8 cellular contexts compared by ENCODE assay signal in genomic region chr1:150321826-150322166, GRCh38. TPM values are rescaled to one million over a fixed set of nuclear protein-coding genes. Genes with fewer than 3 reads are reported as not detected.
DNase-seq lines count a peak whose midpoint lies in the region; ATAC-seq, FAIRE-seq and TF ChIP-seq lines count a peak whose summit lies in the region.

No MANE protein-coding gene starts in this region.

- peaks cover 27% of the 10 kb centered on the region for H3K4me1 Mint-ChIP-seq in activated CD4-positive, alpha-beta memory T cell treated with anti-CD3 and anti-CD28 coated beads for 36 hours (ENCODE audit: low read depth)

- no peaks in the 10 kb centered on the region for H3K27me3 ChIP-seq in SK-N-SH (ENCODE audit: insufficient read depth)
- no peaks in the 10 kb centered on the region for H3K27me3 ChIP-seq in spleen (replicated peaks in 1 of 7)

- H3F3A ChIP-seq in SK-N-SH (replicated peaks; ENCODE audit: insufficient read depth), result peaks cover 8% of the 10 kb centered on the region

- no peaks in the 10 kb centered on the region for H3K9me2 ChIP-seq in SK-N-SH

- peaks cover 4% of the 10 kb centered on the region; the same call in 1 of the 2 replicates for H4K20me1 ChIP-seq in SK-N-SH (ENCODE audit: insufficient read depth)

- H3K27ac ChIP-seq in SK-N-SH (ENCODE audit: low read depth in 2 of 2, low read length in 1 of 2), result peak overlapping the region; percentile 80 to 82
- H3K27ac ChIP-seq in spleen, result peak overlapping the region; percentile 88 to 95 (median 93)

- DNase-seq in SK-N-SH (peak; percentile 18), hepatic stellate cell (ENCODE audit: low spot score) (peak; percentile 17), spleen (no peak), RCC 7860 (ENCODE audit: low spot score) (no peak), NCI-H2196 treated with DMSO at 0.1 percent for 48 hours (lab: John Stamatoyannopoulos, UW; ENCODE audit: unreplicated experiment) (no peak)
- DNase-seq in activated CD4-positive, alpha-beta memory T cell treated with anti-CD3 and anti-CD28 coated beads for 36 hours, result no peak

- H3K4me1 ChIP-seq in SK-N-SH (ENCODE audit: control insufficient read depth in 1 of 2, insufficient read depth in 2 of 2, low read depth in 1 of 2, low read length in 1 of 2) (peaks cover 4% of the 10 kb centered on the region in 2 experiments; a peak in 3 of 4 replicates), spleen (peaks cover 11 to 58% (median 33%) of the 10 kb centered on the region in 6 donors)

- H3K27me3 Mint-ChIP-seq in activated CD4-positive, alpha-beta memory T cell treated with anti-CD3 and anti-CD28 coated beads for 36 hours, result no peaks in the 10 kb centered on the region

- no peak for TF ChIP-seq RAD21 in SK-N-SH (IDR thresholded peaks at IDR 0.05; ENCODE audit: low read length)

- H3K36me3 ChIP-seq in SK-N-SH (replicated peaks in 1 of 2; ENCODE audit: control insufficient read depth in 1 of 2, insufficient read depth in 2 of 2, low read length in 1 of 2) (peaks cover 21 to 37% of the 10 kb centered on the region in 2 experiments), spleen (peaks cover 0 to 37% (median 21%) of the 10 kb centered on the region in 6 donors)

- H3K9me3 ChIP-seq in SK-N-SH (no peaks in the 10 kb centered on the region), spleen (no peaks in the 10 kb centered on the region)

- peak overlapping the region; percentile 97 for H3K27ac Mint-ChIP-seq in activated CD4-positive, alpha-beta memory T cell treated with anti-CD3 and anti-CD28 coated beads for 36 hours

- CTCF ChIA-PET in SK-N-SH (lab: Yijun Ruan, JAX), result interaction anchor here (0.6 kb wide), 1 partner anchor 27 kb away, joined by 4 read pairs; no protein-coding TSS in a partner anchor
- CTCF ChIA-PET in activated CD4-positive, alpha-beta memory T cell treated with anti-CD3 and anti-CD28 coated beads for 36 hours (lab: Charles Lee), result interaction anchor here (1.0 to 1.8 kb wide), 2 partner anchors 49 to 66 kb away, joined by 3 to 14 read pairs; partner anchors contain the start of gene C1orf54

- H3K4me3 Mint-ChIP-seq in activated CD4-positive, alpha-beta memory T cell treated with anti-CD3 and anti-CD28 coated beads for 36 hours, result peak overlapping the region; percentile 99

- H3K9me3 Mint-ChIP-seq in activated CD4-positive, alpha-beta memory T cell treated with anti-CD3 and anti-CD28 coated beads for 36 hours, result no peaks in the 10 kb centered on the region

- TF ChIP-seq EP300 in SK-N-SH (IDR thresholded peaks at IDR 0.05; ENCODE audit: borderline replicate concordance in 1 of 2, low read depth in 1 of 2, low read length in 1 of 2), result no peak

- peaks cover 27% of the 10 kb centered on the region for H3K36me3 Mint-ChIP-seq in activated CD4-positive, alpha-beta memory T cell treated with anti-CD3 and anti-CD28 coated beads for 36 hours

- TF ChIP-seq POLR2A in spleen (IDR thresholded peaks at IDR 0.05), result no peak

- H3K79me2 ChIP-seq in SK-N-SH (ENCODE audit: insufficient read depth), result peaks cover 54% of the 10 kb centered on the region

- intact Hi-C loops in activated CD4-positive, alpha-beta memory T cell treated with anti-CD3 and anti-CD28 coated beads for 36 hours (cut with micrococcal nuclease), result loop anchor here (1.0 to 5.0 kb wide), 7 partner anchors 28 to 606 kb away; partner anchors contain the start of genes APH1A, CA14, MRPS21 and RPRD2
- intact Hi-C loops in spleen (cut with DNase I; ENCODE audit: low total_unique reads), result no loop called here

- no peak for FAIRE-seq in RCC 7860 (lab: Jason Lieb, UNC)

- POLR2A ChIA-PET in SK-N-SH (lab: Yijun Ruan, JAX), result interaction anchor here (0.9 kb wide), 1 partner anchor 255 kb away, joined by 3 read pairs; no protein-coding TSS in a partner anchor
- POLR2A ChIA-PET in activated CD4-positive, alpha-beta memory T cell treated with anti-CD3 and anti-CD28 coated beads for 36 hours (lab: Charles Lee), result interaction anchor here (1.0 to 2.3 kb wide), 3 partner anchors 42 to 122 kb away, joined by 3 to 8 read pairs (median 4); partner anchors contain the start of gene RPRD2

- H3K4me3 ChIP-seq in SK-N-SH (ENCODE audit: low read depth in 2 of 2, low read length in 1 of 2) (peak overlapping the region; percentile 76 to 80), spleen (peak overlapping the region; percentile 52 to 82 (median 70))

- no peak for TF ChIP-seq CTCF in SK-N-SH (IDR thresholded peaks at IDR 0.05)
- TF ChIP-seq CTCF in spleen (IDR thresholded peaks at IDR 0.05 in 8 of 11, conservative IDR thresholded peaks at IDR 0.05 in 3 of 11), result no peak

- peak overlapping the region; percentile 92 for H2AFZ ChIP-seq in SK-N-SH (ENCODE audit: low read depth)

- H3K9ac ChIP-seq in SK-N-SH, result peak overlapping the region; percentile 82

- no peak; the same call in 1 of the 3 replicates for ATAC-seq in SK-N-SH treated with all-trans-retinoic acid at 6 μM for 48 hours
- ATAC-seq in GM19023 (IDR thresholded peaks at IDR 0.05; ENCODE audit: unreplicated experiment), result no peak

- peak overlapping the region; percentile 91 for H3K4me2 ChIP-seq in SK-N-SH

- 1% methylated on average over 9 of the region's 9 CpGs for WGBS in SK-N-SH (ENCODE audit: low lambda C conversion rate)
- 0 to 2% (median 1%) methylated on average over 9 of the region's 9 CpGs for WGBS in spleen, 5 donors

TF ChIP-seq in SK-N-SH, 30 proteins besides CTCF, POLR2A, EP300 and RAD21:
- TF ChIP-seq PBX3 (IDR thresholded peaks at IDR 0.05) (no peak), YY1 (IDR thresholded peaks at IDR 0.05; ENCODE audit: low read depth) (peak; percentile 13; the same call in 1 of the 2 replicates)

TF ChIP-seq in SK-N-SH treated with all-trans-retinoic acid at 6 μM for 48 hours, 23 proteins besides CTCF, POLR2A, EP300 and RAD21 (continues in another document):
- no peak for TF ChIP-seq ZNF70 (CRISPR knock-in tag; IDR thresholded peaks at IDR 0.05)
- no peak for TF ChIP-seq ZC3H10 (CRISPR knock-in tag; IDR thresholded peaks at IDR 0.05)
- TF ChIP-seq CSRNP3 (CRISPR knock-in tag; IDR thresholded peaks at IDR 0.05), result no peak
- TF ChIP-seq TCF4 (CRISPR knock-in tag; IDR thresholded peaks at IDR 0.05; ENCODE audit: borderline replicate concordance), result no peak
- no peak for TF ChIP-seq POU6F1 (CRISPR knock-in tag; IDR thresholded peaks at IDR 0.05; ENCODE audit: borderline replicate concordance, low read depth)

RNA-seq across cellular contexts. Expression of gene PRPF3, which starts 0.5 kb away (rescaled TPM):
- polyA plus RNA-seq in SK-N-SH (2012; rRNA removed) (27.2 and 38.2 TPM in 2 replicates), spleen (10 to 100 TPM; 28.8 to 67.3 (median 54.1) TPM)
- 20.6 and 21.1 TPM in 2 replicates for polyA plus RNA-seq in SK-N-SH (2012; cell fraction: cytosol; rRNA removed)
- polyA plus RNA-seq in SK-N-SH (2012; cell fraction: nucleus; rRNA removed), result 104 and 162 TPM in 2 replicates
- total RNA-seq in activated CD4-positive, alpha-beta memory T cell treated with anti-CD3 and anti-CD28 coated beads for 36 hours, result 10 to 100 TPM; 59.2 to 64.9 TPM
- 100 to 1,000 TPM in 2 of 7 donors, 10 to 100 TPM in 5; 60.9 to 107 (median 78.2) TPM for total RNA-seq in spleen

RNA-seq across cellular contexts. Expression of gene MRPS21, which starts 28.1 kb away (rescaled TPM):
- polyA plus RNA-seq in SK-N-SH (2012; rRNA removed) (136 and 173 TPM in 2 replicates), spleen (100 to 1,000 TPM in 2 of 3 donors, 10 to 100 TPM in 1; 88.9 to 116 (median 112) TPM)
- 182 and 217 TPM in 2 replicates for polyA plus RNA-seq in SK-N-SH (2012; cell fraction: cytosol; rRNA removed)
- 123 and 203 TPM in 2 replicates for polyA plus RNA-seq in SK-N-SH (2012; cell fraction: nucleus; rRNA removed)
- 10 to 100 TPM; 78.6 to 82.9 TPM for total RNA-seq in activated CD4-positive, alpha-beta memory T cell treated with anti-CD3 and anti-CD28 coated beads for 36 hours
- total RNA-seq in spleen, result 10 to 100 TPM; 39.3 to 49.4 (median 43.7) TPM

RNA-seq across cellular contexts. Expression of gene CIART, which starts 39.4 kb away (rescaled TPM):
- polyA plus RNA-seq in SK-N-SH (2012; rRNA removed), result 3.2 and 4.4 TPM in 2 replicates
- 1.6 and 2.3 TPM in 2 replicates for polyA plus RNA-seq in SK-N-SH (2012; cell fraction: cytosol; rRNA removed)
- 6.7 and 7.9 TPM in 2 replicates for polyA plus RNA-seq in SK-N-SH (2012; cell fraction: nucleus; rRNA removed)
- total RNA-seq in activated CD4-positive, alpha-beta memory T cell treated with anti-CD3 and anti-CD28 coated beads for 36 hours, result 1 to 10 TPM; 1.3 to 1.5 TPM
- 1 to 10 TPM in 5 of 7 donors, under 1 TPM in 1, not detected in 1; 0.97 to 3.9 (median 2.9) TPM for total RNA-seq in spleen
- 1 to 10 TPM in 2 of 3 donors, under 1 TPM in 1; 0.83 to 1.5 (median 1.3) TPM for polyA plus RNA-seq in spleen

RNA-seq across cellular contexts. Expression of gene RPRD2, which starts 42.2 kb away (rescaled TPM):
- polyA plus RNA-seq in SK-N-SH (2012; rRNA removed), result 9.2 and 10.3 TPM in 2 replicates
- 6.6 and 8.1 TPM in 2 replicates for polyA plus RNA-seq in SK-N-SH (2012; cell fraction: cytosol; rRNA removed)
- 6.9 and 10.4 TPM in 2 replicates for polyA plus RNA-seq in SK-N-SH (2012; cell fraction: nucleus; rRNA removed)
- 10 to 100 TPM; 22.2 to 22.6 TPM for total RNA-seq in activated CD4-positive, alpha-beta memory T cell treated with anti-CD3 and anti-CD28 coated beads for 36 hours
- 10 to 100 TPM; 23.8 to 42.4 (median 32.8) TPM for total RNA-seq in spleen
- 1 to 10 TPM; 3.8 to 7.4 (median 4.3) TPM for polyA plus RNA-seq in spleen

RNA-seq across cellular contexts. Expression of gene C1orf54, which starts 49.2 kb away (rescaled TPM):
- polyA plus RNA-seq in SK-N-SH (2012; rRNA removed), result 18.0 and 25.7 TPM in 2 replicates
- polyA plus RNA-seq in SK-N-SH (2012; cell fraction: cytosol; rRNA removed), result 25.4 and 34.1 TPM in 2 replicates
- polyA plus RNA-seq in SK-N-SH (2012; cell fraction: nucleus; rRNA removed), result 5.4 and 9.7 TPM in 2 replicates
- total RNA-seq in activated CD4-positive, alpha-beta memory T cell treated with anti-CD3 and anti-CD28 coated beads for 36 hours, result 1 to 10 TPM; 1.1 to 1.2 TPM
- 10 to 100 TPM; 15.1 to 42.8 (median 28.7) TPM for total RNA-seq in spleen
- 10 to 100 TPM; 23.4 to 46.7 (median 37.4) TPM for polyA plus RNA-seq in spleen

Comparison
In these comparisons a context has a peak if more than half of its experiments do, and no peak if none do; other contexts are left out.
1. DNase-seq: peak in SK-N-SH (single experiment) and hepatic stellate cell (single experiment); none in activated CD4-positive, alpha-beta memory T cell treated with anti-CD3 and anti-CD28 coated beads for 36 hours (single experiment), spleen (single experiment), RCC 7860 (single experiment) and NCI-H2196 treated with DMSO at 0.1 percent for 48 hours (single experiment).